Comparison of ENCODE assay signal across 2 cellular contexts in genomic region chr19:9523885-9524474, GRCh38.
TF ChIP-seq lines count a peak whose summit lies in the region.

No MANE protein-coding gene starts in this region.

TF ChIP-seq in HCT116, 20 proteins besides CTCF, POLR2A, EP300 and RAD21:
- TF ChIP-seq SIN3A (IDR thresholded peaks at IDR 0.05; ENCODE audit: low read depth) (no peak), REST (IDR thresholded peaks at IDR 0.05; ENCODE audit: low read depth) (no peak), TCF7L2 (IDR thresholded peaks at IDR 0.05; ENCODE audit: borderline replicate concordance, extremely low read depth, insufficient read depth, insufficient read length) (no peak), CEBPB (IDR thresholded peaks at IDR 0.05; ENCODE audit: low read depth) (no peak), ZFX (IDR thresholded peaks at IDR 0.05) (no peak), MAX (IDR thresholded peaks at IDR 0.05) (no peak), ZNF274 (IDR thresholded peaks at IDR 0.05; ENCODE audit: low read depth, low read length) (peak; percentile 25; the same call in 1 of the 2 replicates), EZH2phosphoT487 (IDR thresholded peaks at IDR 0.05; ENCODE audit: borderline replicate concordance) (no peak)

TF ChIP-seq in WTC11, 78 proteins besides CTCF, POLR2A, EP300 and RAD21 (continued from another document):
- no peak for TF ChIP-seq ARID4B (CRISPR knock-in tag; IDR thresholded peaks at IDR 0.05; ENCODE audit: borderline replicate concordance)
- no peak for TF ChIP-seq SOX15 (CRISPR knock-in tag; IDR thresholded peaks at IDR 0.05)
- TF ChIP-seq TEAD4 (CRISPR knock-in tag; IDR thresholded peaks at IDR 0.05): no peak
- TF ChIP-seq NFYB (CRISPR knock-in tag; conservative IDR thresholded peaks at IDR 0.05; ENCODE audit: low read depth): no peak
- TF ChIP-seq PRDM15 (CRISPR knock-in tag; IDR thresholded peaks at IDR 0.05): no peak
- TF ChIP-seq GTF2I (CRISPR knock-in tag; conservative IDR thresholded peaks at IDR 0.05): 0 out of 2 replicates have a peak, but pooled peaks have one; percentile 19
